ENCODE assay signal across 8 cellular contexts in genomic region chr9:138022121-138022741, GRCh38.
DNase-seq lines count a peak whose midpoint lies in the region; ATAC-seq and TF ChIP-seq lines count a peak whose summit lies in the region.

No MANE protein-coding gene starts in this region.

- H3K79me2 ChIP-seq in HCT116 (ENCODE audit: insufficient read depth, low read length) = peaks cover 3% of the 10 kb centered on the region; the same call in 1 of the 2 replicates

- CTCF ChIA-PET in HCT116 (lab: Charles Lee) = no interaction called here

- no peak overlapping the region for H2AFZ ChIP-seq in HCT116 (ENCODE audit: low read depth, low read length, poor library complexity, severe bottlenecking)

- RAD21 ChIA-PET in HCT116 (lab: Charles Lee; ENCODE audit: low non-redundant PET in 1 of 2, low total read pairs in 2 of 2, uncharacterized antibody in 2 of 2, unreplicated experiment in 2 of 2) = no interaction called here

- H3K4me2 ChIP-seq in HCT116 (ENCODE audit: low read length) = peak overlapping the region; percentile 78

- no peaks in the 10 kb centered on the region for H3K27me3 ChIP-seq in HCT116 (ENCODE audit: insufficient read depth, low read length)

- peak; percentile 58 for TF ChIP-seq RAD21 in HCT116 (IDR thresholded peaks at IDR 0.05; ENCODE audit: low read depth)

- BruUV-seq in HCT116 (replicated peaks; lab: Mats Ljungman, UMichigan) = no TSS peak

- H3K27ac ChIP-seq in C4-2B (no peak overlapping the region), HCT116 (ENCODE audit: low read depth, low read length) (peak overlapping the region; percentile 79)

- peak overlapping the region; percentile 47 to 62 for H3K4me3 ChIP-seq in HCT116 (replicated peaks in 1 of 2; ENCODE audit: low read depth in 1 of 2, low read length in 2 of 2)

- H3K9me2 ChIP-seq in HCT116 (ENCODE audit: insufficient read depth) = no peaks in the 10 kb centered on the region

- POLR2A ChIA-PET in HCT116 (lab: Charles Lee) = no interaction called here

- DNase-seq in HCT116 (ENCODE audit: low read depth, low spot score) (peak; percentile 40), SKM-1 treated with dmso at 0.1 percent for 144 hours (lab: John Stamatoyannopoulos, UW; ENCODE audit: unreplicated experiment) (peak; percentile 62), iris pigment epithelial cell (ENCODE audit: low read depth) (peak; percentile 7), NCI-H2081 treated with DMSO at 0.1 percent for 48 hours (lab: John Stamatoyannopoulos, UW) (no peak), activated gamma-delta T cell treated with Interleukin-2 at 50 U/mL for 16 hours (no peak)

- no peak for TF ChIP-seq POLR2A in HCT116 (IDR thresholded peaks at IDR 0.05; ENCODE audit: borderline replicate concordance, extremely low read depth, insufficient read depth, insufficient read length)

- peaks cover 0 to 9% of the 10 kb centered on the region in 2 experiments; a peak in 1 of 4 replicates for H3K4me1 ChIP-seq in HCT116 (ENCODE audit: control insufficient read depth in 1 of 2, insufficient read depth in 2 of 2, low read length in 2 of 2)

- H3K36me3 ChIP-seq in HCT116 (ENCODE audit: control insufficient read depth in 1 of 2, insufficient read depth in 2 of 2, low read length in 2 of 2) = no peaks in the 10 kb centered on the region; a peak in 1 of 4 replicates

- ATAC-seq in HCT116 = peak; percentile 77
- no peak for ATAC-seq in GM19463 (IDR thresholded peaks at IDR 0.05; ENCODE audit: unreplicated experiment)
- no peak for ATAC-seq in HG03565 (IDR thresholded peaks at IDR 0.05; ENCODE audit: unreplicated experiment)

- no peaks in the 10 kb centered on the region for H4K20me1 ChIP-seq in HCT116 (ENCODE audit: insufficient read depth)

- TF ChIP-seq CTCF in C4-2B (conservative IDR thresholded peaks at IDR 0.05) (peak; percentile 72), HCT116 (IDR thresholded peaks at IDR 0.05 in 2 of 3, conservative IDR thresholded peaks at IDR 0.05 in 1 of 3; ENCODE audit: borderline replicate concordance in 1 of 3, insufficient read depth in 1 of 3, low read depth in 2 of 3, low read length in 2 of 3) (peak; percentile 39 to 85 (median 68); a peak in 5 of 6 replicates)

- no peaks in the 10 kb centered on the region for H3K9me3 ChIP-seq in HCT116 (ENCODE audit: control insufficient read depth in 1 of 2, insufficient read depth in 1 of 2, low read depth in 1 of 2, low read length in 2 of 2)

- H3K9ac ChIP-seq in HCT116 (ENCODE audit: low read length) = peak overlapping the region; percentile 55

- intact Hi-C loops in HCT116 (cut with micrococcal nuclease) = loop anchor here (5.0 kb wide), 1 partner anchor 350 kb away; no protein-coding TSS in a partner anchor

TF ChIP-seq in HCT116, 20 proteins besides CTCF, POLR2A, EP300 and RAD21:
- TF ChIP-seq JUND (IDR thresholded peaks at IDR 0.05) (no peak), SP1 (IDR thresholded peaks at IDR 0.05; ENCODE audit: low read depth) (no peak), ATF3 (IDR thresholded peaks at IDR 0.05) (no peak), ZNF274 (IDR thresholded peaks at IDR 0.05; ENCODE audit: low read depth, low read length) (no peak), EZH2 (IDR thresholded peaks at IDR 0.05) (no peak), SIN3A (IDR thresholded peaks at IDR 0.05; ENCODE audit: low read depth) (no peak), CEBPB (IDR thresholded peaks at IDR 0.05; ENCODE audit: low read depth) (no peak), ZBTB33 (IDR thresholded peaks at IDR 0.05; ENCODE audit: extremely low read depth, insufficient replicate concordance, low read length) (no peak), POLR2AphosphoS5 (IDR thresholded peaks at IDR 0.05; ENCODE audit: low read depth, low read length) (no peak), EZH2phosphoT487 (IDR thresholded peaks at IDR 0.05; ENCODE audit: borderline replicate concordance) (no peak), CBX3 (IDR thresholded peaks at IDR 0.05; ENCODE audit: low read depth) (no peak), TCF7L2 (IDR thresholded peaks at IDR 0.05; ENCODE audit: borderline replicate concordance, extremely low read depth, insufficient read depth, insufficient read length) (no peak)
TF ChIP-seq in HCT116: peak in this region for 0.

Comparison
In these comparisons a context has a peak if more than half of its experiments do, and no peak if none do; other contexts are left out.
1. DNase-seq: peak in HCT116 (single experiment), SKM-1 treated with dmso at 0.1 percent for 144 hours (single experiment) and iris pigment epithelial cell (single experiment); none in NCI-H2081 treated with DMSO at 0.1 percent for 48 hours (single experiment) and activated gamma-delta T cell treated with Interleukin-2 at 50 U/mL for 16 hours (single experiment).